Comparison of ENCODE assay signal across 1 cellular context in genomic region chr7:76549025-76549854, GRCh38.
TF ChIP-seq lines count a peak whose summit lies in the region.
"Not testable (repeated sequence)": the region's sequence is repeated elsewhere in the genome, so short reads cannot be mapped to it uniquely, and the experiment has no call there.

No MANE protein-coding gene starts in this region.

TF ChIP-seq in HepG2, 621 proteins besides CTCF, POLR2A, EP300 and RAD21 (continued from another document):
- peak; percentile 71 for TF ChIP-seq SKI (IDR thresholded peaks at IDR 0.05; ENCODE audit: partially characterized antibody)
- peak; percentile 87 for TF ChIP-seq SPEN (CRISPR knock-in tag; IDR thresholded peaks at IDR 0.05; ENCODE audit: low read depth)
- TF ChIP-seq GMEB2 (CRISPR knock-in tag; IDR thresholded peaks at IDR 0.05; ENCODE audit: low read depth): peak; percentile 94
- 0 out of 2 replicates have a peak, but pooled peaks have one; percentile 30 for TF ChIP-seq JUN (CRISPR knock-in tag; IDR thresholded peaks at IDR 0.05)
- 0 out of 2 replicates have a peak, but pooled peaks have one; percentile 58 for TF ChIP-seq SMYD3 (CRISPR knock-in tag; IDR thresholded peaks at IDR 0.05)
- peak; percentile 87 for TF ChIP-seq ZNF501 (CRISPR knock-in tag; IDR thresholded peaks at IDR 0.05)
- 0 out of 2 replicates have a peak, but pooled peaks have one; percentile 50 for TF ChIP-seq ZNF615 (CRISPR knock-in tag; IDR thresholded peaks at IDR 0.05; ENCODE audit: borderline replicate concordance)
- peak; percentile 63; the same call in 1 of the 2 replicates for TF ChIP-seq ZNF274 (CRISPR knock-in tag; IDR thresholded peaks at IDR 0.05)
- peak in 1 of 2 experiments; percentile 60; a peak in 1 of 4 replicates for TF ChIP-seq ATF4 (CRISPR knock-in tag; IDR thresholded peaks at IDR 0.05)
- peak; percentile 79 for TF ChIP-seq ZNF678 (CRISPR knock-in tag; IDR thresholded peaks at IDR 0.05)
- peak; percentile 77 for TF ChIP-seq ZMYM4 (CRISPR knock-in tag; IDR thresholded peaks at IDR 0.05)
- TF ChIP-seq ZBTB14 (CRISPR knock-in tag; IDR thresholded peaks at IDR 0.05): peak; percentile 97
- TF ChIP-seq ZSCAN5A (CRISPR knock-in tag; IDR thresholded peaks at IDR 0.05; ENCODE audit: borderline replicate concordance): peak; percentile 81; the same call in 1 of the 2 replicates
- peak; percentile 34; the same call in 1 of the 2 replicates for TF ChIP-seq ZNF263 (CRISPR knock-in tag; IDR thresholded peaks at IDR 0.05)
- peak; percentile 86 for TF ChIP-seq NR2C2 (CRISPR knock-in tag; IDR thresholded peaks at IDR 0.05; ENCODE audit: borderline replicate concordance)
- TF ChIP-seq ZNF275 (CRISPR knock-in tag; IDR thresholded peaks at IDR 0.05; ENCODE audit: borderline replicate concordance): 0 out of 2 replicates have a peak, but pooled peaks have one; percentile 42
- TF ChIP-seq BCL6 (CRISPR knock-in tag; IDR thresholded peaks at IDR 0.05): peak; percentile 10; the same call in 1 of the 2 replicates
- TF ChIP-seq ZNF3 (CRISPR knock-in tag; IDR thresholded peaks at IDR 0.05): peak; percentile 52; the same call in 1 of the 2 replicates
- peak; percentile 60; the same call in 1 of the 2 replicates for TF ChIP-seq PPARG (CRISPR knock-in tag; conservative IDR thresholded peaks at IDR 0.05)
- peak; percentile 38; the same call in 1 of the 2 replicates for TF ChIP-seq MED1 (CRISPR knock-in tag; IDR thresholded peaks at IDR 0.05)
- TF ChIP-seq MED8 (CRISPR knock-in tag; IDR thresholded peaks at IDR 0.05; ENCODE audit: insufficient replicate concordance): peak; percentile 69
- TF ChIP-seq IKZF5 (CRISPR knock-in tag; IDR thresholded peaks at IDR 0.05): peak; percentile 36; the same call in 1 of the 2 replicates
- TF ChIP-seq ASH2L (IDR thresholded peaks at IDR 0.05; ENCODE audit: insufficient read length, low read depth, low read length): peak; percentile 39
- 0 out of 2 replicates have a peak, but pooled peaks have one; percentile 31 for TF ChIP-seq ZNF639 (CRISPR knock-in tag; conservative IDR thresholded peaks at IDR 0.05)
- TF ChIP-seq ZBTB20 (CRISPR knock-in tag; IDR thresholded peaks at IDR 0.05; ENCODE audit: borderline replicate concordance, low read depth): peak; percentile 33; the same call in 1 of the 2 replicates
- TF ChIP-seq TARDBP (CRISPR knock-in tag; IDR thresholded peaks at IDR 0.05): peak; percentile 84
- TF ChIP-seq HNF1A (IDR thresholded peaks at IDR 0.05; ENCODE audit: low read depth): not testable (repeated sequence)
- TF ChIP-seq HNF1A (CRISPR knock-in tag; IDR thresholded peaks at IDR 0.05; ENCODE audit: borderline replicate concordance): 0 out of 2 replicates have a peak, but pooled peaks have one; percentile 32
- peak; percentile 87 for TF ChIP-seq ETV5 (CRISPR knock-in tag; IDR thresholded peaks at IDR 0.05; ENCODE audit: borderline replicate concordance)
- 0 out of 2 replicates have a peak, but pooled peaks have one; percentile 49 for TF ChIP-seq KLF15 (CRISPR knock-in tag; IDR thresholded peaks at IDR 0.05; ENCODE audit: borderline replicate concordance)
- peak; percentile 36; the same call in 1 of the 2 replicates for TF ChIP-seq ZSCAN31 (CRISPR knock-in tag; IDR thresholded peaks at IDR 0.05; ENCODE audit: low read depth)
- TF ChIP-seq ZGPAT (CRISPR knock-in tag; IDR thresholded peaks at IDR 0.05): peak; percentile 86
- peak; percentile 91 for TF ChIP-seq REPIN1 (CRISPR knock-in tag; IDR thresholded peaks at IDR 0.05; ENCODE audit: borderline replicate concordance, low read depth)
- TF ChIP-seq ARID2 (CRISPR knock-in tag; IDR thresholded peaks at IDR 0.05; ENCODE audit: borderline replicate concordance): peak; percentile 80; the same call in 1 of the 2 replicates
- peak; percentile 77 for TF ChIP-seq RARA (CRISPR knock-in tag; IDR thresholded peaks at IDR 0.05)
- 0 out of 2 replicates have a peak, but pooled peaks have one; percentile 31 for TF ChIP-seq HOXA7 (CRISPR knock-in tag; IDR thresholded peaks at IDR 0.05)
- peak; percentile 54 for TF ChIP-seq POGZ (CRISPR knock-in tag; IDR thresholded peaks at IDR 0.05)
- peak; percentile 29; the same call in 1 of the 2 replicates for TF ChIP-seq ZNF782 (CRISPR knock-in tag; IDR thresholded peaks at IDR 0.05; ENCODE audit: borderline replicate concordance)
